ENCODE assay signal across 2 cellular contexts in genomic region chr2:37476411-37476810, GRCh38.
TF ChIP-seq lines count a peak whose summit lies in the region.

No MANE protein-coding gene starts in this region.

TF ChIP-seq in IMR-90, 13 proteins besides CTCF, POLR2A, EP300 and RAD21:
- TF ChIP-seq RFX5 (IDR thresholded peaks at IDR 0.05; ENCODE audit: low read depth, low read length) (no peak), CEBPB (IDR thresholded peaks at IDR 0.05; ENCODE audit: low read depth, low read length) (no peak), MXI1 (IDR thresholded peaks at IDR 0.05; ENCODE audit: borderline replicate concordance, low read depth, low read length) (no peak), NFE2L2 (IDR thresholded peaks at IDR 0.05; ENCODE audit: low read depth, low read length) (no peak), MAFK (IDR thresholded peaks at IDR 0.05; ENCODE audit: low read depth, low read length) (no peak), RCOR1 (IDR thresholded peaks at IDR 0.05; ENCODE audit: insufficient replicate concordance, low read length) (no peak), SMC3 (IDR thresholded peaks at IDR 0.05; ENCODE audit: low read depth, low read length) (no peak), FOS (IDR thresholded peaks at IDR 0.05; ENCODE audit: low read depth, low read length) (no peak), CHD1 (IDR thresholded peaks at IDR 0.05; ENCODE audit: low read depth, low read length) (no peak), MAZ (IDR thresholded peaks at IDR 0.05; ENCODE audit: borderline replicate concordance, low read depth, low read length) (no peak), BHLHE40 (IDR thresholded peaks at IDR 0.05; ENCODE audit: low read depth, low read length) (no peak)
- TF ChIP-seq, protein P1, sequence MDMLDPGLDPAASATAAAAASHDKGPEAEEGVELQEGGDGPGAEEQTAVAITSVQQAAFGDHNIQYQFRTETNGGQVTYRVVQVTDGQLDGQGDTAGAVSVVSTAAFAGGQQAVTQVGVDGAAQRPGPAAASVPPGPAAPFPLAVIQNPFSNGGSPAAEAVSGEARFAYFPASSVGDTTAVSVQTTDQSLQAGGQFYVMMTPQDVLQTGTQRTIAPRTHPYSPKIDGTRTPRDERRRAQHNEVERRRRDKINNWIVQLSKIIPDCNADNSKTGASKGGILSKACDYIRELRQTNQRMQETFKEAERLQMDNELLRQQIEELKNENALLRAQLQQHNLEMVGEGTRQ (IDR thresholded peaks at IDR 0.05; ENCODE audit: low read depth, low read length), result no peak
- TF ChIP-seq, protein P2, sequence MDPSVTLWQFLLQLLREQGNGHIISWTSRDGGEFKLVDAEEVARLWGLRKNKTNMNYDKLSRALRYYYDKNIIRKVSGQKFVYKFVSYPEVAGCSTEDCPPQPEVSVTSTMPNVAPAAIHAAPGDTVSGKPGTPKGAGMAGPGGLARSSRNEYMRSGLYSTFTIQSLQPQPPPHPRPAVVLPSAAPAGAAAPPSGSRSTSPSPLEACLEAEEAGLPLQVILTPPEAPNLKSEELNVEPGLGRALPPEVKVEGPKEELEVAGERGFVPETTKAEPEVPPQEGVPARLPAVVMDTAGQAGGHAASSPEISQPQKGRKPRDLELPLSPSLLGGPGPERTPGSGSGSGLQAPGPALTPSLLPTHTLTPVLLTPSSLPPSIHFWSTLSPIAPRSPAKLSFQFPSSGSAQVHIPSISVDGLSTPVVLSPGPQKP (IDR thresholded peaks at IDR 0.05; ENCODE audit: borderline replicate concordance, low read depth, low read length), result no peak
TF ChIP-seq in IMR-90: peak in this region for 0.

TF ChIP-seq in SK-N-SH, 30 proteins besides CTCF, POLR2A, EP300 and RAD21:
- TF ChIP-seq CHD2 (IDR thresholded peaks at IDR 0.05; ENCODE audit: low read length, partially characterized antibody) (no peak), MEF2A (IDR thresholded peaks at IDR 0.05; ENCODE audit: borderline replicate concordance, low read depth) (no peak), YY1 (IDR thresholded peaks at IDR 0.05; ENCODE audit: low read depth) (no peak), JUND (IDR thresholded peaks at IDR 0.05) (no peak), NRF1 (IDR thresholded peaks at IDR 0.05; ENCODE audit: low read depth, low read length) (no peak), NFIC (IDR thresholded peaks at IDR 0.05; ENCODE audit: borderline replicate concordance) (no peak), GATA2 (CRISPR knock-in tag; IDR thresholded peaks at IDR 0.05) (no peak), SMC3 (IDR thresholded peaks at IDR 0.05; ENCODE audit: low read depth, low read length) (no peak), RXRA (IDR thresholded peaks at IDR 0.05; ENCODE audit: borderline replicate concordance, low read depth) (no peak), GABPA (IDR thresholded peaks at IDR 0.05; ENCODE audit: low read depth) (no peak), RCOR1 (IDR thresholded peaks at IDR 0.05; ENCODE audit: low read length) (no peak), REST (IDR thresholded peaks at IDR 0.05; ENCODE audit: low read depth, low read length) (no peak)
- TF ChIP-seq, protein P3, sequence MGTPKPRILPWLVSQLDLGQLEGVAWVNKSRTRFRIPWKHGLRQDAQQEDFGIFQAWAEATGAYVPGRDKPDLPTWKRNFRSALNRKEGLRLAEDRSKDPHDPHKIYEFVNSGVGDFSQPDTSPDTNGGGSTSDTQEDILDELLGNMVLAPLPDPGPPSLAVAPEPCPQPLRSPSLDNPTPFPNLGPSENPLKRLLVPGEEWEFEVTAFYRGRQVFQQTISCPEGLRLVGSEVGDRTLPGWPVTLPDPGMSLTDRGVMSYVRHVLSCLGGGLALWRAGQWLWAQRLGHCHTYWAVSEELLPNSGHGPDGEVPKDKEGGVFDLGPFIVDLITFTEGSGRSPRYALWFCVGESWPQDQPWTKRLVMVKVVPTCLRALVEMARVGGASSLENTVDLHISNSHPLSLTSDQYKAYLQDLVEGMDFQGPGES (IDR thresholded peaks at IDR 0.05; ENCODE audit: low read depth, low read length), result no peak
- TF ChIP-seq, protein P1 (IDR thresholded peaks at IDR 0.05; ENCODE audit: borderline replicate concordance, low read depth, low read length), result no peak
TF ChIP-seq in SK-N-SH: peak in this region for 0.
